1 cellular context compared by ENCODE assay signal in the genomic region with DNA sequence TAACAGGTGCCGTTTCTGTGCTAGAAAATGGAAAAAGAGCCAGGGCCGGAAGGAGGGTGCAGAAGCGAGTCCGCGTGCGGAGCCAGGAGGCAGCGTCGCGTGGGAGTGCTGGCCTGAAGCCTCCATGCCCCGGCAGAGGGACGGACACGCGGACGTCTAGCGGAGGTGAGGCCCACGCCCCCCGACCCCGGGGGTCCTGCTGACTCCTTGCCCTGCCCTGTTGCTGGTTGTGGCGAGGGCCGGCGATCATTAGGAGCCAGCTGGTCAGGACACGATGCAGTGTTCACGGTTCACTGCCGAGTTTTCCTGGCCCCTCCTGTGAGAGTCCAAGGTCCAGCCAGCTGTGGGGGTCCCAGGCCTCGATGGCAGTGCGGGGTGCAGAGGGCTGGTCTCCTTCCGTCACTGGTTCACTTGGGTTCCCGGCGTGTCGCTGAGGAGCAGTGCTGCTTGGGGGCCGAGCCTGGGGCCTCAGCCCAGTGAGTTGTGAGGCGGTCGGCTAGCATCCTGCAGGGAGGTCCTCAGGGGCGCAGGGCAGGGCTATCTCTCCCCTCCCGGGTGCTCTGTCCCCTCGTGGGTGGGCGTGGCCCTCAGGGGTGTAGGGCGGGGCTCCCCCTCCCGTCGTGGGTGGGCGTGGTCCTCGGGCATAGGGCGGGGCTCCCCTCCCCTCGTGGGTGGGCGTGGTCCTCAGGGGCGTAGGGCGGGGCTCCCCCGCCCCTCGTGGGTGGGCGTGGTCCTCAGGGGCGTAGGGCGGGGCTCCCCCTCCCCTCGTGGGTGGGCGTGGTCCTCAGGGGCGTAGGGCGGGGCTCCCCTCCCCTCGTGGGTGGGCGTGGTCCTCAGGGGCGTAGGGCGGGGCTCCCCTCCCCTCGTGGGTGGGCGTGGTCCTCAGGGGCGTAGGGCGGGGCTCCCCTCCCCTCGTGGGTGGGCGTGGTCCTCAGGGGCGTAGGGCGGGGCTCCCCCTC. TPM values are rescaled to one million over a fixed set of nuclear protein-coding genes. Genes with fewer than 3 reads are reported as not detected.
"Had no signal": no experiment of that assay in that cellular context is flagged by ENCODE, and none has a peak within 500 bp of the region (broad histone marks: within the 10 kb centered on the region; RNA-seq: fewer than 3 reads in every experiment).

No MANE protein-coding gene starts in this region.

RNA-seq across cellular contexts. Expression of gene SLC49A3, which starts 42.3 kb away (rescaled TPM):
- total RNA-seq: PC-3 had no signal
